3 cellular contexts compared by ENCODE assay signal in the genomic region with DNA sequence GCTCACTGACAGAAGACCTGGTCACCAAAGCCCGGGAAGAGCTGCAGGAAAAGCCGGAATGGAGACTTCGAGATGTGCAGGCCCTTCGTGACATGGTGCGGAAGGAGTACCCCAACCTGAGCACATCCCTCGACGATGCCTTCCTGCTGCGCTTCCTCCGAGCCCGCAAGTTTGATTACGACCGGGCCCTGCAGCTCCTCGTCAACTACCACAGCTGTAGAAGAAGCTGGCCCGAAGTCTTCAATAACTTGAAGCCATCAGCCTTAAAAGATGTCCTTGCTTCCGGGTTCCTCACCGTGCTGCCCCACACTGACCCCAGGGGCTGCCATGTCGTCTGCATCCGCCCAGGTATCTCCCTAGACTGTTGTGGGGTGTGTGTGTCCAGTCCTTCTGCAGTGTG.
TF ChIP-seq lines count a peak whose summit lies in the region.

No MANE protein-coding gene starts in this region.

TF ChIP-seq in IMR-90, 13 proteins besides CTCF, POLR2A, EP300 and RAD21:
- TF ChIP-seq RFX5 (IDR thresholded peaks at IDR 0.05; ENCODE audit: low read depth, low read length) (no peak), BHLHE40 (IDR thresholded peaks at IDR 0.05; ENCODE audit: low read depth, low read length) (no peak), NFE2L2 (IDR thresholded peaks at IDR 0.05; ENCODE audit: low read depth, low read length) (no peak), MXI1 (IDR thresholded peaks at IDR 0.05; ENCODE audit: borderline replicate concordance, low read depth, low read length) (no peak)
- TF ChIP-seq, protein P1, sequence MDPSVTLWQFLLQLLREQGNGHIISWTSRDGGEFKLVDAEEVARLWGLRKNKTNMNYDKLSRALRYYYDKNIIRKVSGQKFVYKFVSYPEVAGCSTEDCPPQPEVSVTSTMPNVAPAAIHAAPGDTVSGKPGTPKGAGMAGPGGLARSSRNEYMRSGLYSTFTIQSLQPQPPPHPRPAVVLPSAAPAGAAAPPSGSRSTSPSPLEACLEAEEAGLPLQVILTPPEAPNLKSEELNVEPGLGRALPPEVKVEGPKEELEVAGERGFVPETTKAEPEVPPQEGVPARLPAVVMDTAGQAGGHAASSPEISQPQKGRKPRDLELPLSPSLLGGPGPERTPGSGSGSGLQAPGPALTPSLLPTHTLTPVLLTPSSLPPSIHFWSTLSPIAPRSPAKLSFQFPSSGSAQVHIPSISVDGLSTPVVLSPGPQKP (IDR thresholded peaks at IDR 0.05; ENCODE audit: borderline replicate concordance, low read depth, low read length): no peak
TF ChIP-seq in IMR-90: peak in this region for 0.

TF ChIP-seq in HepG2, 621 proteins besides CTCF, POLR2A, EP300 and RAD21:
- TF ChIP-seq, protein P2, sequence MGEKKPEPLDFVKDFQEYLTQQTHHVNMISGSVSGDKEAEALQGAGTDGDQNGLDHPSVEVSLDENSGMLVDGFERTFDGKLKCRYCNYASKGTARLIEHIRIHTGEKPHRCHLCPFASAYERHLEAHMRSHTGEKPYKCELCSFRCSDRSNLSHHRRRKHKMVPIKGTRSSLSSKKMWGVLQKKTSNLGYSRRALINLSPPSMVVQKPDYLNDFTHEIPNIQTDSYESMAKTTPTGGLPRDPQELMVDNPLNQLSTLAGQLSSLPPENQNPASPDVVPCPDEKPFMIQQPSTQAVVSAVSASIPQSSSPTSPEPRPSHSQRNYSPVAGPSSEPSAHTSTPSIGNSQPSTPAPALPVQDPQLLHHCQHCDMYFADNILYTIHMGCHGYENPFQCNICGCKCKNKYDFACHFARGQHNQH (CRISPR knock-in tag; IDR thresholded peaks at IDR 0.05): no peak
- 0 out of 2 replicates have a peak, but pooled peaks have one; percentile 14 for TF ChIP-seq ZNF768 (CRISPR knock-in tag; IDR thresholded peaks at IDR 0.05)
- no peak for TF ChIP-seq ZFP41 (CRISPR knock-in tag; IDR thresholded peaks at IDR 0.05; ENCODE audit: borderline replicate concordance)
- no peak for TF ChIP-seq ZNF776 (CRISPR knock-in tag; IDR thresholded peaks at IDR 0.05)
- no peak for TF ChIP-seq ZNF292 (CRISPR knock-in tag; IDR thresholded peaks at IDR 0.05; ENCODE audit: borderline replicate concordance, low read depth)
- no peak for TF ChIP-seq IKZF1 (IDR thresholded peaks at IDR 0.05)
- no peak for TF ChIP-seq KLF6 (CRISPR knock-in tag; IDR thresholded peaks at IDR 0.05)
- no peak for TF ChIP-seq ZFP36L1 (CRISPR knock-in tag; IDR thresholded peaks at IDR 0.05)
- TF ChIP-seq, protein P3, sequence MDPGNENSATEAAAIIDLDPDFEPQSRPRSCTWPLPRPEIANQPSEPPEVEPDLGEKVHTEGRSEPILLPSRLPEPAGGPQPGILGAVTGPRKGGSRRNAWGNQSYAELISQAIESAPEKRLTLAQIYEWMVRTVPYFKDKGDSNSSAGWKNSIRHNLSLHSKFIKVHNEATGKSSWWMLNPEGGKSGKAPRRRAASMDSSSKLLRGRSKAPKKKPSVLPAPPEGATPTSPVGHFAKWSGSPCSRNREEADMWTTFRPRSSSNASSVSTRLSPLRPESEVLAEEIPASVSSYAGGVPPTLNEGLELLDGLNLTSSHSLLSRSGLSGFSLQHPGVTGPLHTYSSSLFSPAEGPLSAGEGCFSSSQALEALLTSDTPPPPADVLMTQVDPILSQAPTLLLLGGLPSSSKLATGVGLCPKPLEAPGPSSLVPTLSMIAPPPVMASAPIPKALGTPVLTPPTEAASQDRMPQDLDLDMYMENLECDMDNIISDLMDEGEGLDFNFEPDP (CRISPR knock-in tag; conservative IDR thresholded peaks at IDR 0.05): no peak
- peak; percentile 72 for TF ChIP-seq AGO2 (optimal IDR thresholded peaks at IDR 0.05; ENCODE audit: low read depth, low read length)
- TF ChIP-seq ZNF766 (CRISPR knock-in tag; IDR thresholded peaks at IDR 0.05; ENCODE audit: borderline replicate concordance): no peak
- TF ChIP-seq BRD4 (CRISPR knock-in tag; IDR thresholded peaks at IDR 0.05): no peak
- TF ChIP-seq NFYC (CRISPR knock-in tag; IDR thresholded peaks at IDR 0.05): no peak
- no peak for TF ChIP-seq ZFP82 (CRISPR knock-in tag; IDR thresholded peaks at IDR 0.05; ENCODE audit: borderline replicate concordance)
- TF ChIP-seq NAIF1 (CRISPR knock-in tag; IDR thresholded peaks at IDR 0.05; ENCODE audit: borderline replicate concordance): no peak
- no peak for TF ChIP-seq ZNF652 (CRISPR knock-in tag; IDR thresholded peaks at IDR 0.05; ENCODE audit: borderline replicate concordance, low read depth)

TF ChIP-seq in GM23338, 12 proteins besides CTCF, POLR2A, EP300 and RAD21:
- TF ChIP-seq, protein P4, sequence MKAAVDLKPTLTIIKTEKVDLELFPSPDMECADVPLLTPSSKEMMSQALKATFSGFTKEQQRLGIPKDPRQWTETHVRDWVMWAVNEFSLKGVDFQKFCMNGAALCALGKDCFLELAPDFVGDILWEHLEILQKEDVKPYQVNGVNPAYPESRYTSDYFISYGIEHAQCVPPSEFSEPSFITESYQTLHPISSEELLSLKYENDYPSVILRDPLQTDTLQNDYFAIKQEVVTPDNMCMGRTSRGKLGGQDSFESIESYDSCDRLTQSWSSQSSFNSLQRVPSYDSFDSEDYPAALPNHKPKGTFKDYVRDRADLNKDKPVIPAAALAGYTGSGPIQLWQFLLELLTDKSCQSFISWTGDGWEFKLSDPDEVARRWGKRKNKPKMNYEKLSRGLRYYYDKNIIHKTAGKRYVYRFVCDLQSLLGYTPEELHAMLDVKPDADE (IDR thresholded peaks at IDR 0.05): no peak
- TF ChIP-seq ZNF331 (CRISPR knock-in tag; IDR thresholded peaks at IDR 0.05; ENCODE audit: low read depth) (no peak), NANOG (IDR thresholded peaks at IDR 0.05; ENCODE audit: borderline replicate concordance) (no peak), JUNB (IDR thresholded peaks at IDR 0.05; ENCODE audit: unreplicated experiment) (no peak), STAT1 (IDR thresholded peaks at IDR 0.05; ENCODE audit: unreplicated experiment) (no peak), POLR2AphosphoS5 (IDR thresholded peaks at IDR 0.05; ENCODE audit: low read depth) (no peak), EZH2phosphoT487 (IDR thresholded peaks at IDR 0.05; ENCODE audit: unreplicated experiment) (no peak), CREB1 (CRISPR knock-in tag; IDR thresholded peaks at IDR 0.05; ENCODE audit: low read depth) (no peak), EZH2 (IDR thresholded peaks at IDR 0.05; ENCODE audit: low read depth, unreplicated experiment) (no peak), ZNF114 (CRISPR knock-in tag; IDR thresholded peaks at IDR 0.05) (no peak)
- TF ChIP-seq, protein P5, sequence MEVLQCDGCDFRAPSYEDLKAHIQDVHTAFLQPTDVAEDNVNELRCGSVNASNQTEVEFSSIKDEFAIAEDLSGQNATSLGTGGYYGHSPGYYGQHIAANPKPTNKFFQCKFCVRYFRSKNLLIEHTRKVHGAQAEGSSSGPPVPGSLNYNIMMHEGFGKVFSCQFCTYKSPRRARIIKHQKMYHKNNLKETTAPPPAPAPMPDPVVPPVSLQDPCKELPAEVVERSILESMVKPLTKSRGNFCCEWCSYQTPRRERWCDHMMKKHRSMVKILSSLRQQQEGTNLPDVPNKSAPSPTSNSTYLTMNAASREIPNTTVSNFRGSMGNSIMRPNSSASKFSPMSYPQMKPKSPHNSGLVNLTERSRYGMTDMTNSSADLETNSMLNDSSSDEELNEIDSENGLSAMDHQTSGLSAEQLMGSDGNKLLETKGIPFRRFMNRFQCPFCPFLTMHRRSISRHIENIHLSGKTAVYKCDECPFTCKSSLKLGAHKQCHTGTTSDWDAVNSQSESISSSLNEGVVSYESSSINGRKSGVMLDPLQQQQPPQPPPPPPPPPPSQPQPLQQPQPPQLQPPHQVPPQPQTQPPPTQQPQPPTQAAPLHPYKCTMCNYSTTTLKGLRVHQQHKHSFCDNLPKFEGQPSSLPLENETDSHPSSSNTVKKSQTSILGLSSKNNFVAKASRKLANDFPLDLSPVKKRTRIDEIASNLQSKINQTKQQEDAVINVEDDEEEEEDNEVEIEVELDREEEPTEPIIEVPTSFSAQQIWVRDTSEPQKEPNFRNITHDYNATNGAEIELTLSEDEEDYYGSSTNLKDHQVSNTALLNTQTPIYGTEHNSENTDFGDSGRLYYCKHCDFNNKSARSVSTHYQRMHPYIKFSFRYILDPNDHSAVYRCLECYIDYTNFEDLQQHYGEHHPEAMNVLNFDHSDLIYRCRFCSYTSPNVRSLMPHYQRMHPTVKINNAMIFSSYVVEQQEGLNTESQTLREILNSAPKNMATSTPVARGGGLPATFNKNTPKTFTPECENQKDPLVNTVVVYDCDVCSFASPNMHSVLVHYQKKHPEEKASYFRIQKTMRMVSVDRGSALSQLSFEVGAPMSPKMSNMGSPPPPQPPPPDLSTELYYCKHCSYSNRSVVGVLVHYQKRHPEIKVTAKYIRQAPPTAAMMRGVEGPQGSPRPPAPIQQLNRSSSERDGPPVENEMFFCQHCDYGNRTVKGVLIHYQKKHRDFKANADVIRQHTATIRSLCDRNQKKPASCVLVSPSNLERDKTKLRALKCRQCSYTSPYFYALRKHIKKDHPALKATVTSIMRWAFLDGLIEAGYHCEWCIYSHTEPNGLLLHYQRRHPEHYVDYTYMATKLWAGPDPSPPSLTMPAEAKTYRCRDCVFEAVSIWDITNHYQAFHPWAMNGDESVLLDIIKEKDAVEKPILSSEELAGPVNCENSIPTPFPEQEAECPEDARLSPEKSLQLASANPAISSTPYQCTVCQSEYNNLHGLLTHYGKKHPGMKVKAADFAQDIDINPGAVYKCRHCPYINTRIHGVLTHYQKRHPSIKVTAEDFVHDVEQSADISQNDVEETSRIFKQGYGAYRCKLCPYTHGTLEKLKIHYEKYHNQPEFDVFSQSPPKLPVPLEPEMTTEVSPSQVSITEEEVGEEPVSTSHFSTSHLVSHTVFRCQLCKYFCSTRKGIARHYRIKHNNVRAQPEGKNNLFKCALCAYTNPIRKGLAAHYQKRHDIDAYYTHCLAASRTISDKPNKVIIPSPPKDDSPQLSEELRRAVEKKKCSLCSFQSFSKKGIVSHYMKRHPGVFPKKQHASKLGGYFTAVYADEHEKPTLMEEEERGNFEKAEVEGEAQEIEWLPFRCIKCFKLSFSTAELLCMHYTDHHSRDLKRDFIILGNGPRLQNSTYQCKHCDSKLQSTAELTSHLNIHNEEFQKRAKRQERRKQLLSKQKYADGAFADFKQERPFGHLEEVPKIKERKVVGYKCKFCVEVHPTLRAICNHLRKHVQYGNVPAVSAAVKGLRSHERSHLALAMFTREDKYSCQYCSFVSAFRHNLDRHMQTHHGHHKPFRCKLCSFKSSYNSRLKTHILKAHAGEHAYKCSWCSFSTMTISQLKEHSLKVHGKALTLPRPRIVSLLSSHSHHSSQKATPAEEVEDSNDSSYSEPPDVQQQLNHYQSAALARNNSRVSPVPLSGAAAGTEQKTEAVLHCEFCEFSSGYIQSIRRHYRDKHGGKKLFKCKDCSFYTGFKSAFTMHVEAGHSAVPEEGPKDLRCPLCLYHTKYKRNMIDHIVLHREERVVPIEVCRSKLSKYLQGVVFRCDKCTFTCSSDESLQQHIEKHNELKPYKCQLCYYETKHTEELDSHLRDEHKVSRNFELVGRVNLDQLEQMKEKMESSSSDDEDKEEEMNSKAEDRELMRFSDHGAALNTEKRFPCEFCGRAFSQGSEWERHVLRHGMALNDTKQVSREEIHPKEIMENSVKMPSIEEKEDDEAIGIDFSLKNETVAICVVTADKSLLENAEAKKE (CRISPR knock-in tag; IDR thresholded peaks at IDR 0.05): no peak
- TF ChIP-seq, protein P6, sequence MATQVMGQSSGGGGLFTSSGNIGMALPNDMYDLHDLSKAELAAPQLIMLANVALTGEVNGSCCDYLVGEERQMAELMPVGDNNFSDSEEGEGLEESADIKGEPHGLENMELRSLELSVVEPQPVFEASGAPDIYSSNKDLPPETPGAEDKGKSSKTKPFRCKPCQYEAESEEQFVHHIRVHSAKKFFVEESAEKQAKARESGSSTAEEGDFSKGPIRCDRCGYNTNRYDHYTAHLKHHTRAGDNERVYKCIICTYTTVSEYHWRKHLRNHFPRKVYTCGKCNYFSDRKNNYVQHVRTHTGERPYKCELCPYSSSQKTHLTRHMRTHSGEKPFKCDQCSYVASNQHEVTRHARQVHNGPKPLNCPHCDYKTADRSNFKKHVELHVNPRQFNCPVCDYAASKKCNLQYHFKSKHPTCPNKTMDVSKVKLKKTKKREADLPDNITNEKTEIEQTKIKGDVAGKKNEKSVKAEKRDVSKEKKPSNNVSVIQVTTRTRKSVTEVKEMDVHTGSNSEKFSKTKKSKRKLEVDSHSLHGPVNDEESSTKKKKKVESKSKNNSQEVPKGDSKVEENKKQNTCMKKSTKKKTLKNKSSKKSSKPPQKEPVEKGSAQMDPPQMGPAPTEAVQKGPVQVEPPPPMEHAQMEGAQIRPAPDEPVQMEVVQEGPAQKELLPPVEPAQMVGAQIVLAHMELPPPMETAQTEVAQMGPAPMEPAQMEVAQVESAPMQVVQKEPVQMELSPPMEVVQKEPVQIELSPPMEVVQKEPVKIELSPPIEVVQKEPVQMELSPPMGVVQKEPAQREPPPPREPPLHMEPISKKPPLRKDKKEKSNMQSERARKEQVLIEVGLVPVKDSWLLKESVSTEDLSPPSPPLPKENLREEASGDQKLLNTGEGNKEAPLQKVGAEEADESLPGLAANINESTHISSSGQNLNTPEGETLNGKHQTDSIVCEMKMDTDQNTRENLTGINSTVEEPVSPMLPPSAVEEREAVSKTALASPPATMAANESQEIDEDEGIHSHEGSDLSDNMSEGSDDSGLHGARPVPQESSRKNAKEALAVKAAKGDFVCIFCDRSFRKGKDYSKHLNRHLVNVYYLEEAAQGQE (IDR thresholded peaks at IDR 0.05; ENCODE audit: unreplicated experiment): no peak
